8 cellular contexts compared by ENCODE assay signal in genomic region chr10:49539320-49539885, GRCh38. TPM values are rescaled to one million over a fixed set of nuclear protein-coding genes. Genes with fewer than 3 reads are reported as not detected.
A peak's percentile ranks its signal among the peaks of the same experiment; 100 is the strongest.
DNase-seq lines count a peak whose midpoint lies in the region; ATAC-seq and TF ChIP-seq lines count a peak whose summit lies in the region.

No MANE protein-coding gene starts in this region.

- POLR2A ChIA-PET in activated CD4-positive, alpha-beta T cell treated with anti-CD3 and anti-CD28 coated beads for 36 hours (lab: Charles Lee), result no interaction called here

- peaks cover 0 to 3% of the 10 kb centered on the region in 2 donors for H3K4me1 ChIP-seq in aorta (ENCODE audit: control insufficient read depth in 1 of 2, insufficient read depth in 2 of 2, low read length in 2 of 2)

- peak overlapping the region; percentile 74 for H3K4me3 ChIP-seq in fibroblast of villous mesenchyme (ENCODE audit: low read depth, low read length)
- peak overlapping the region; percentile 1 to 28 for H3K4me3 ChIP-seq in aorta (ENCODE audit: low read length in 2 of 2)

- peak overlapping the region; percentile 90 for H3K27ac Mint-ChIP-seq in activated CD4-positive, alpha-beta T cell treated with anti-CD3 and anti-CD28 coated beads for 36 hours
- H3K27ac Mint-ChIP-seq in nephron progenitor cell, result peak overlapping the region; percentile 10

- intact Hi-C loops in activated CD4-positive, alpha-beta T cell treated with anti-CD3 and anti-CD28 coated beads for 36 hours (cut with DNase I, micrococcal nuclease), result loop anchor here (1.0 to 5.0 kb wide), 4 partner anchors 363 to 1233 kb away; partner anchors contain the start of gene MAPK8 (in 2 of the 2)
- intact Hi-C loops in aorta (cut with DNase I), result no loop called here

- peaks cover 34% of the 10 kb centered on the region for H3K4me1 Mint-ChIP-seq in activated CD4-positive, alpha-beta T cell treated with anti-CD3 and anti-CD28 coated beads for 36 hours
- H3K4me1 Mint-ChIP-seq in nephron progenitor cell, result peaks cover 25% of the 10 kb centered on the region

- peaks cover 9% of the 10 kb centered on the region for H3K27me3 Mint-ChIP-seq in activated CD4-positive, alpha-beta T cell treated with anti-CD3 and anti-CD28 coated beads for 36 hours
- peaks cover 70% of the 10 kb centered on the region for H3K27me3 Mint-ChIP-seq in nephron progenitor cell (ENCODE audit: low read depth, poor library complexity)

- TF ChIP-seq CTCF in fibroblast of villous mesenchyme (IDR thresholded peaks at IDR 0.05; ENCODE audit: insufficient read depth, low read depth, low read length) (no peak), nephron progenitor cell (IDR thresholded peaks at IDR 0.05) (no peak)

- H3K27ac ChIP-seq in aorta (ENCODE audit: low read depth in 1 of 2, low read length in 2 of 2), result peak overlapping the region in 1 of 2 donors; percentile 74

- no peaks in the 10 kb centered on the region for H3K36me3 ChIP-seq in aorta (ENCODE audit: control insufficient read depth in 1 of 2, insufficient read depth in 2 of 2, low read length in 1 of 2)

- peak; percentile 42 for DNase-seq in activated CD4-positive, alpha-beta T cell treated with anti-CD3 and anti-CD28 coated beads for 36 hours
- no peak for DNase-seq in activated CD4-positive, alpha-beta T cell treated with anti-CD3 and anti-CD28 coated beads for 1 hour
- DNase-seq in NCI-H460 (ENCODE audit: extremely low read depth, low read depth), result peak; percentile 36
- peak; percentile 5 to 15 for DNase-seq in activated T-helper 1 cell treated with anti-CD3 and anti-CD28 coated beads, Interleukin-2, amount 50 U/mL, for 16 hours (ENCODE audit: low read depth in 1 of 2, low spot score in 1 of 2)
- DNase-seq in fibroblast of villous mesenchyme (ENCODE audit: low read depth), result peak; percentile 60
- peak; percentile 34 for DNase-seq in nephron progenitor cell
- peak in 1 of 2 donors; percentile 76 for DNase-seq in aorta

- peak overlapping the region; percentile 78 for H3K4me3 Mint-ChIP-seq in activated CD4-positive, alpha-beta T cell treated with anti-CD3 and anti-CD28 coated beads for 36 hours
- H3K4me3 Mint-ChIP-seq in nephron progenitor cell, result peak overlapping the region; percentile 86

- no peaks in the 10 kb centered on the region for H3K9me3 ChIP-seq in aorta (ENCODE audit: control insufficient read depth, low read length)

- peaks cover 3% of the 10 kb centered on the region for H3K36me3 Mint-ChIP-seq in activated CD4-positive, alpha-beta T cell treated with anti-CD3 and anti-CD28 coated beads for 36 hours (ENCODE audit: low read depth)
- peaks cover 10% of the 10 kb centered on the region for H3K36me3 Mint-ChIP-seq in nephron progenitor cell (ENCODE audit: low read depth)

- CTCF ChIA-PET in activated CD4-positive, alpha-beta T cell treated with anti-CD3 and anti-CD28 coated beads for 36 hours (lab: Charles Lee), result interaction anchor here (0.6 to 2.1 kb wide), 9 partner anchors 9 to 883 kb away, joined by 3 to 7 read pairs (median 3); no protein-coding TSS in a partner anchor

- 1% methylated on average over 26 of the region's 26 CpGs for WGBS in aorta, 2 donors

- ATAC-seq in activated CD4-positive, alpha-beta T cell treated with anti-CD3 and anti-CD28 coated beads for 36 hours, result peak; percentile 6
- ATAC-seq in HG02798 (IDR thresholded peaks at IDR 0.05; ENCODE audit: poor library complexity, unreplicated experiment) (peak; percentile 12), aorta (ENCODE audit: low FRiP score) (peak; percentile 55)

- no peaks in the 10 kb centered on the region for H3K27me3 ChIP-seq in aorta (ENCODE audit: control insufficient read depth in 1 of 2, insufficient read depth in 2 of 2, low read length in 1 of 2)

- no peaks in the 10 kb centered on the region for H3K9me3 Mint-ChIP-seq in activated CD4-positive, alpha-beta T cell treated with anti-CD3 and anti-CD28 coated beads for 36 hours (ENCODE audit: low read depth)
- peaks cover 17% of the 10 kb centered on the region for H3K9me3 Mint-ChIP-seq in nephron progenitor cell

RNA-seq across cellular contexts. Expression of gene ERCC6, which starts 0.5 kb away (rescaled TPM):
- 10 to 100 TPM; 15.0 to 15.8 TPM for total RNA-seq in activated CD4-positive, alpha-beta T cell treated with anti-CD3 and anti-CD28 coated beads for 36 hours
- 7.9 and 10.3 TPM in 2 replicates for total RNA-seq in NCI-H460 (2014; rRNA removed; shearing (Covaris generic))
- polyA plus RNA-seq in NCI-H460 (2014; cell fraction: nucleus; rRNA removed), result 5.4 and 72.2 TPM in 2 replicates
- 16.1 and 35.4 TPM in 2 replicates for total RNA-seq in fibroblast of villous mesenchyme
- total RNA-seq in aorta, result 10 to 100 TPM; 36.2 to 48.4 TPM
- polyA plus RNA-seq in aorta, result 10 to 100 TPM in 1 of 2 donors, 1 to 10 TPM in 1; 8.5 to 16.0 TPM

Comparison
In these comparisons a context has a peak if more than half of its experiments do, and no peak if none do; other contexts are left out.
1. intact Hi-C loops: an anchor here in activated CD4-positive, alpha-beta T cell treated with anti-CD3 and anti-CD28 coated beads for 36 hours (1.0 to 5.0 kb wide); none called in aorta.